In genomic region chr1:14710331-14710730, GRCh38 we compare ENCODE assay signal across 34 cellular contexts.
"Had no signal": no experiment of that assay in that cellular context is flagged by ENCODE, and none has a peak within 500 bp of the region (broad histone marks: within the 10 kb centered on the region; RNA-seq: fewer than 3 reads in every experiment).

No MANE protein-coding gene starts in this region.

- H3K27me3 ChIP-seq: adrenal gland, ascending aorta, body of pancreas, brain microvascular endothelial cell, breast epithelium, cardiac muscle cell had no signal

- H3K36me3 ChIP-seq: adrenal gland, ascending aorta, brain microvascular endothelial cell, breast epithelium, cardiac muscle cell had no signal

- FAIRE-seq: astrocyte, bronchial epithelial cell had no signal

- H3K4me3 ChIP-seq: adrenal gland, ascending aorta, body of pancreas, breast epithelium, cardiac muscle cell had no signal

- H3K9me3 ChIP-seq: adrenal gland, ascending aorta, body of pancreas, breast epithelium had no signal

- ATAC-seq: activated naive CD4-positive, alpha-beta T cell treated with anti-CD3 and anti-CD28 coated beads, Interleukin-2, amount 50 U/mL, for 72 hours; activated naive CD8-positive, alpha-beta T cell treated with anti-CD3 and anti-CD28 coated beads, Interleukin-2, amount 50 U/mL, for 24 hours; activated T-cell treated with anti-CD3 and anti-CD28 coated beads, Interleukin-2, amount 50 U/mL, for 4 hours; activated T-cell treated with anti-CD3 and anti-CD28 coated beads, Interleukin-2, amount 50 U/mL, for 72 hours; activated T-helper 17 cell treated with anti-CD3 and anti-CD28 coated beads, Interleukin-2, amount 50 U/mL, for 72 hours; body of pancreas had no signal

- H3K27ac ChIP-seq: adrenal gland, ascending aorta, body of pancreas, brain microvascular endothelial cell, breast epithelium, cardiac muscle cell had no signal

- H3K4me1 ChIP-seq: adrenal gland, ascending aorta, body of pancreas, breast epithelium had no signal

- DNase-seq: activated effector memory CD4-positive, alpha-beta T cell treated with anti-CD3 and anti-CD28 coated beads, Interleukin-2, amount 50 U/mL, for 16 hours; activated effector memory CD4-positive, alpha-beta T cell treated with Interleukin-2 at 50 U/mL for 16 hours; activated gamma-delta T cell; activated gamma-delta T cell treated with Interleukin-2 at 50 U/mL for 16 hours; activated naive CD4-positive, alpha-beta T cell; activated naive CD4-positive, alpha-beta T cell treated with anti-CD3 and anti-CD28 coated beads for 36 hours; activated naive CD4-positive, alpha-beta T cell treated with anti-CD3 and anti-CD28 coated beads, Interleukin-2, amount 10 ng/mL, durations not matched to agents 7 days and 5 days; activated naive CD4-positive, alpha-beta T cell treated with anti-CD3 and anti-CD28 coated beads, Interleukin-2, amount 50 U/mL, for 16 hours; activated naive CD4-positive, alpha-beta T cell treated with Interleukin-2 at 50 U/mL for 16 hours; activated naive CD8-positive, alpha-beta T cell treated with anti-CD3 and anti-CD28 coated beads for 36 hours; activated naive CD8-positive, alpha-beta T cell treated with anti-CD3 and anti-CD28 coated beads, Interleukin-2, amount 10 ng/mL, durations not matched to agents 7 days and 5 days; activated naive CD8-positive, alpha-beta T cell treated with anti-CD3 and anti-CD28 coated beads, Interleukin-2, amount 50 U/mL, for 24 hours; activated T-cell treated with anti-CD3 and anti-CD28 coated beads, Interleukin-2, amount 50 U/mL, for 1 hour; activated T-cell treated with anti-CD3 and anti-CD28 coated beads, Interleukin-2, amount 50 U/mL, for 24 hours; activated T-cell treated with anti-CD3 and anti-CD28 coated beads, Interleukin-2, amount 50 U/mL, for 4 hours; activated T-cell treated with anti-CD3 and anti-CD28 coated beads, Interleukin-2, amount 50 U/mL, for 48 hours; activated T-cell treated with anti-CD3 and anti-CD28 coated beads, Interleukin-2, amount 50 U/mL, for 72 hours; adrenal gland; amniotic stem cell; amygdala; anterior cingulate cortex; aorta; body of pancreas; brain microvascular endothelial cell; caudate nucleus; central memory CD4-positive, alpha-beta T cell; cerebellar nuclear complex had no signal
